Comparison of ENCODE assay signal across 8 cellular contexts in genomic region chr3:13040381-13041074, GRCh38. TPM values are rescaled to one million over a fixed set of nuclear protein-coding genes. Genes with fewer than 3 reads are reported as not detected.
A peak's percentile ranks its signal among the peaks of the same experiment; 100 is the strongest.
DNase-seq lines count a peak whose midpoint lies in the region; ATAC-seq and TF ChIP-seq lines count a peak whose summit lies in the region.

No MANE protein-coding gene starts in this region.

- H3K27ac ChIP-seq in brain microvascular endothelial cell: no peak overlapping the region

- H3K4me3 ChIP-seq in brain microvascular endothelial cell (ENCODE audit: low read depth, low read length): no peak overlapping the region

- peaks cover 5% of the 10 kb centered on the region for H3K27me3 ChIP-seq in brain microvascular endothelial cell (replicated peaks)

- DNase-seq in GM10266 (ENCODE audit: extremely low spot score) (peak; percentile 91), brain microvascular endothelial cell (no peak), omental fat pad (ENCODE audit: low spot score) (no peak), NCI-H2029 (lab: John Stamatoyannopoulos, UW) (no peak)
- peak; percentile 54 to 60 for DNase-seq in activated T-cell treated with anti-CD3 and anti-CD28 coated beads, Interleukin-2, amount 50 U/mL, for 48 hours
- DNase-seq in stimulated activated CD8-positive, alpha-beta memory T cell treated with anti-CD3 and anti-CD28 coated beads, Interleukin-4, amount 100 ng/mL, for 24 hours (ENCODE audit: low read depth): peak; percentile 54

- TF ChIP-seq CTCF in GM10266 (IDR thresholded peaks at IDR 0.05; ENCODE audit: control insufficient read depth, insufficient read depth, low read depth, missing control alignments): no peak
- TF ChIP-seq CTCF in brain microvascular endothelial cell (IDR thresholded peaks at IDR 0.05; ENCODE audit: low read depth, low read length, missing control alignments): no peak
- TF ChIP-seq CTCF in omental fat pad (IDR thresholded peaks at IDR 0.05): no peak

- H3K36me3 ChIP-seq in brain microvascular endothelial cell (replicated peaks): no peaks in the 10 kb centered on the region

- in situ Hi-C loops in brain microvascular endothelial cell (cut with HindIII; ENCODE audit: low pct_ligation_motif_present, low sequenced_read_pairs): no loop called here

- peak; percentile 97 for ATAC-seq in GM19463 (IDR thresholded peaks at IDR 0.05; ENCODE audit: unreplicated experiment)
- ATAC-seq in HG03378 (IDR thresholded peaks at IDR 0.05; ENCODE audit: unreplicated experiment): peak; percentile 90
- ATAC-seq in omental fat pad (ENCODE audit: low FRiP score): no peak

RNA-seq across cellular contexts. Expression of gene IQSEC1, which starts 32.7 kb away (rescaled TPM):
- total RNA-seq in omental fat pad: 10 to 100 TPM; 33.6 to 72.0 (median 55.9) TPM

Comparison
In these comparisons a context has a peak if more than half of its experiments do, and no peak if none do; other contexts are left out.
1. DNase-seq: peak in GM10266 (single experiment), activated T-cell treated with anti-CD3 and anti-CD28 coated beads, Interleukin-2, amount 50 U/mL, for 48 hours (2 of 2) and stimulated activated CD8-positive, alpha-beta memory T cell treated with anti-CD3 and anti-CD28 coated beads, Interleukin-4, amount 100 ng/mL, for 24 hours (single experiment); none in brain microvascular endothelial cell (single experiment), omental fat pad (single experiment) and NCI-H2029 (single experiment).